ENCODE assay signal across 8 cellular contexts in the genomic region with DNA sequence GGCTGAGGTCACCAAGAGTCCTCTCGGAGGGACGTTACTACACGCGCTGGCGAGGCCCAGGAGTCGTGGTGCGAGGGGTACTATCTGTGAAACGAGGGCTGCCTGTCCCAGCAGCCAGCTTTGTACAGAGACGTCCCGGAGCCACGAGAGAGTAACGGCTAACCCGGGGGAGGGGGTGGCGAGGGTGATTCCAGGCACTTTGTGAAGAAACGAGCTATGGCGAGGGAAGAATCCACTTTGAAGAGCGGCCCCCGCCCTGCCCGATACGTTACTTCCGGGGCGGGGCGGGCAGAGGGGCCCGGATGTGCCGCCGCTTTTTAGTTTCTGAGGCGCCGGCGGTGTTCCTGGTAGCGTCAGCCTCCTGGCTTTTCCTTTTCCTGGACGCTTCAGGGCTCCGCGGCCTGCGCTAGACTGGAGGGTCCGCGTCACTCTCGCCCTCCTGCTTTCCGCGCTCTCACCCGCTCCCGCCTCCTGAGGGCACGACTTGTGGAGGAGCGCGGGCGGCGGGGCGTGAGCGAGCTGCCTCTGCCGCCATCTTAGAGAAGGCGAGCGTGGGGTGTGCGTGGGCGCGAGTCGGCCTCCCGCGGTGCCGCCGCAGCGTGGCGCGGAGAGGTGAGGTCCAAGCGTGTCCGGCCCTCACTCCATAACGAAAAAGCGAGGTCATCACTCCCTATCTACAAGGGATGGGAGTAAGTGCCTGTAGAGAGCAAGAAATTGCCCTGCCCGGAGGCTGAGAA. TPM values are rescaled to one million over a fixed set of nuclear protein-coding genes. Genes with fewer than 3 reads are reported as not detected.
A peak's percentile ranks its signal among the peaks of the same experiment; 100 is the strongest.
DNase-seq lines count a peak whose midpoint lies in the region; ATAC-seq and TF ChIP-seq lines count a peak whose summit lies in the region.

No MANE protein-coding gene starts in this region.

- no peaks in the 10 kb centered on the region for H3K27me3 Mint-ChIP-seq in dendritic cell treated with granulocyte-macrophage colony-stimulating factor and Interleukin-4, amounts not matched to agents 40 ng/mL and 50 ng/mL, for 4 days

- intact Hi-C loops in dendritic cell treated with granulocyte-macrophage colony-stimulating factor and Interleukin-4, amounts not matched to agents 40 ng/mL and 50 ng/mL, for 4 days (cut with micrococcal nuclease): loop anchor here (5.0 to 10.0 kb wide), 4 partner anchors 59 to 1148 kb away; a partner anchor contains a TSS
- intact Hi-C loops in right lobe of liver (cut with DNase I): no loop called here

- H3K36me3 ChIP-seq in right lobe of liver: no peaks in the 10 kb centered on the region

- peak overlapping the region; percentile 100 for H3K27ac Mint-ChIP-seq in dendritic cell treated with granulocyte-macrophage colony-stimulating factor and Interleukin-4, amounts not matched to agents 40 ng/mL and 50 ng/mL, for 4 days

- ATAC-seq in GM19328 (IDR thresholded peaks at IDR 0.05; ENCODE audit: unreplicated experiment) (peak; percentile 58), HG03460 (IDR thresholded peaks at IDR 0.05; ENCODE audit: unreplicated experiment) (peak; percentile 59), right lobe of liver (peak; percentile 90 to 94 (median 91))

- TF ChIP-seq CTCF in right lobe of liver (IDR thresholded peaks at IDR 0.05): peak in 1 of 4 donors; percentile 3

- TF ChIP-seq POLR2A in right lobe of liver (IDR thresholded peaks at IDR 0.05): peak; percentile 95

- peak overlapping the region; percentile 99 to 100 (median 100) for H3K27ac ChIP-seq in right lobe of liver

- no peaks in the 10 kb centered on the region for H3K9me3 ChIP-seq in right lobe of liver

- DNase-seq in C1 segment of cervical spinal cord (lab: John Stamatoyannopoulos, UW): peak; percentile 57 to 92 (median 88)
- DNase-seq in NCI-H524 (lab: John Stamatoyannopoulos, UW): peak; percentile 70 to 76
- DNase-seq in activated CD4-positive, alpha-beta T cell treated with anti-CD3 and anti-CD28 coated beads, Interleukin-2, amount 50 U/mL, for 24 hours (ENCODE audit: low read depth in 1 of 2, low spot score in 1 of 2): peak; percentile 86
- peak; percentile 89 to 91 (median 91) for DNase-seq in right lobe of liver
- peak; percentile 89 for DNase-seq in stimulated activated CD4-positive, alpha-beta T cell treated with anti-CD3 and anti-CD28 coated beads, Interleukin-4, amount 100 ng/mL, for 1 hour

- peaks cover 38% of the 10 kb centered on the region for H3K4me1 Mint-ChIP-seq in dendritic cell treated with granulocyte-macrophage colony-stimulating factor and Interleukin-4, amounts not matched to agents 40 ng/mL and 50 ng/mL, for 4 days (ENCODE audit: low read depth)

- H3K4me3 ChIP-seq in right lobe of liver: peak overlapping the region; percentile 53 to 85 (median 73)

- peaks cover 0 to 8% (median 2%) of the 10 kb centered on the region in 4 donors for H3K4me1 ChIP-seq in right lobe of liver

- H3K36me3 Mint-ChIP-seq in dendritic cell treated with granulocyte-macrophage colony-stimulating factor and Interleukin-4, amounts not matched to agents 40 ng/mL and 50 ng/mL, for 4 days (ENCODE audit: low read depth): peaks cover 32% of the 10 kb centered on the region

- WGBS in right lobe of liver (ENCODE audit: insufficient coverage, low coverage, low lambda C conversion rate, missing lambda C conversion rate): 0% methylated on average over 8 of the region's 67 CpGs

- H3K27me3 ChIP-seq in right lobe of liver: no peaks in the 10 kb centered on the region

- no peaks in the 10 kb centered on the region for H3K9me3 Mint-ChIP-seq in dendritic cell treated with granulocyte-macrophage colony-stimulating factor and Interleukin-4, amounts not matched to agents 40 ng/mL and 50 ng/mL, for 4 days

- H3K4me3 Mint-ChIP-seq in dendritic cell treated with granulocyte-macrophage colony-stimulating factor and Interleukin-4, amounts not matched to agents 40 ng/mL and 50 ng/mL, for 4 days: peak overlapping the region; percentile 96

RNA-seq across cellular contexts. Expression of a gene that starts 0.5 kb away (rescaled TPM):
- 1 to 10 TPM; 1.4 to 2.5 (median 1.8) TPM for total RNA-seq in right lobe of liver

Comparison
In these comparisons a context has a peak if more than half of its experiments do, and no peak if none do; other contexts are left out.
1. Peak in every context shown above with its lines: DNase-seq, ATAC-seq, H3K4me3 ChIP-seq and H3K27ac ChIP-seq.